8 cellular contexts compared by ENCODE assay signal in genomic region chr6:107318100-107318736, GRCh38.
A peak's percentile ranks its signal among the peaks of the same experiment; 100 is the strongest.
DNase-seq lines count a peak whose midpoint lies in the region; ATAC-seq and FAIRE-seq lines count a peak whose summit lies in the region.

No MANE protein-coding gene starts in this region.

- H3K9ac ChIP-seq in adipocyte (ENCODE audit: low read length), result no peak overlapping the region

- DNase-seq in DMS114 treated with DMSO at 0.1 percent for 48 hours (lab: John Stamatoyannopoulos, UW; ENCODE audit: unreplicated experiment) (peak; percentile 31), NOMO-1 treated with dmso at 0.1 percent for 144 hours (lab: John Stamatoyannopoulos, UW; ENCODE audit: unreplicated experiment) (peak; percentile 59), adipocyte (ENCODE audit: low read depth) (peak; percentile 70), hepatic stellate cell (ENCODE audit: low spot score) (peak; percentile 47), small intestine (peak; percentile 65)
- no peak for DNase-seq in activated effector memory CD4-positive, alpha-beta T cell treated with anti-CD3 and anti-CD28 coated beads, Interleukin-2, amount 50 U/mL, for 16 hours

- FAIRE-seq in small intestine (lab: Jason Lieb, UNC), result no peak

- WGBS in small intestine, 3 donors, result 53 to 60% (median 57%) methylated on average over 9 of the region's 9 CpGs

- H3K4me1 ChIP-seq in adipocyte (ENCODE audit: control insufficient read depth, insufficient read depth, low read length) (peaks cover 17% of the 10 kb centered on the region), small intestine (ENCODE audit: control insufficient read depth in 2 of 2, insufficient read depth in 1 of 2, low read depth in 1 of 2, low read length in 1 of 2) (no peaks in the 10 kb centered on the region)

- peak; percentile 70 for ATAC-seq in GM19328 (IDR thresholded peaks at IDR 0.05; ENCODE audit: unreplicated experiment)
- ATAC-seq in HG03565 (IDR thresholded peaks at IDR 0.05; ENCODE audit: unreplicated experiment), result peak; percentile 80

- H3K4me3 ChIP-seq in adipocyte (ENCODE audit: low read length) (no peak overlapping the region), small intestine (ENCODE audit: low read depth in 1 of 2, low read length in 2 of 2) (no peak overlapping the region)

- H3K9me3 ChIP-seq in adipocyte (ENCODE audit: control insufficient read depth, low read length) (no peaks in the 10 kb centered on the region), small intestine (ENCODE audit: control insufficient read depth, low read depth) (no peaks in the 10 kb centered on the region)

- H3K27ac ChIP-seq in small intestine (ENCODE audit: low read depth in 1 of 2, low read length in 1 of 2), result no peak overlapping the region

- H3K36me3 ChIP-seq in adipocyte (ENCODE audit: control insufficient read depth, insufficient read depth, low read length, severe bottlenecking) (no peaks in the 10 kb centered on the region), small intestine (ENCODE audit: control insufficient read depth in 2 of 2, insufficient read depth in 2 of 2, low read length in 2 of 2) (no peaks in the 10 kb centered on the region)

- H3K27me3 ChIP-seq in adipocyte (replicated peaks; ENCODE audit: control insufficient read depth, insufficient read depth, low read length) (no peaks in the 10 kb centered on the region), small intestine (ENCODE audit: control insufficient read depth in 2 of 2, insufficient read depth in 2 of 2, low read length in 2 of 2) (no peaks in the 10 kb centered on the region)
